Comparison of ENCODE assay signal across 1 cellular context in the genomic region with DNA sequence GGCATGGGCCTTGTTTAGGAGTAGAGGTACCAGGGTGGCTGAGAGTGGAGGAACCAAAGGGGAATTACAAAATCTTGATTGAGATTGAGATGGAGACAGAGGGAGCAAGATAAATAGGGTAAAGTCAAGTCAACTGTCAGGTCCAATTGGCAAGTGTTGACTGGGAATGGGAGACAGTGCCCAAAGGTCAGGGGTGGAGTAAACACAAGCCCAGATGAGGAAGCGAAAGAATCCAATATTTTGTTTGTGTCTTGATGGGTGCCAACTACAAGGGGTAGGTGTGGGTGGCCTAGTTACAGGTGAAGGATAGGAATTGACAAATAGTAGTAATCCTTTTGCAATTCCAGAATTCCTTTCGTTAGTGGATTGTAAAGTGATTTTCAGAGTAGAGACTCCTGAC.
TF ChIP-seq lines count a peak whose summit lies in the region.

No MANE protein-coding gene starts in this region.

TF ChIP-seq in HepG2, 621 proteins besides CTCF, POLR2A, EP300 and RAD21 (continued from another document):
- TF ChIP-seq TEAD3 (CRISPR knock-in tag; optimal IDR thresholded peaks at IDR 0.05; ENCODE audit: borderline replicate concordance) (peak; percentile 10), ZNF644 (CRISPR knock-in tag; IDR thresholded peaks at IDR 0.05; ENCODE audit: low read depth) (peak; percentile 97), FOXO1 (CRISPR knock-in tag; IDR thresholded peaks at IDR 0.05) (peak; percentile 41; the same call in 1 of the 2 replicates), TBX2 (CRISPR knock-in tag; IDR thresholded peaks at IDR 0.05; ENCODE audit: borderline replicate concordance) (peak; percentile 21; the same call in 1 of the 2 replicates), NR2F6 (IDR thresholded peaks at IDR 0.05) (peak; percentile 76), NR2F6 (CRISPR knock-in tag; IDR thresholded peaks at IDR 0.05) (peak; percentile 72), ONECUT2 (CRISPR knock-in tag; IDR thresholded peaks at IDR 0.05) (0 out of 2 replicates have a peak, but pooled peaks have one; percentile 23), HDAC2 (CRISPR knock-in tag; IDR thresholded peaks at IDR 0.05) (0 out of 2 replicates have a peak, but pooled peaks have one; percentile 18), MYNN (CRISPR knock-in tag; IDR thresholded peaks at IDR 0.05; ENCODE audit: low read depth) (no peak), ADNP (CRISPR knock-in tag; IDR thresholded peaks at IDR 0.05) (no peak), EHMT2 (IDR thresholded peaks at IDR 0.05; ENCODE audit: borderline replicate concordance, low read depth, low read length) (peak; percentile 67; the same call in 1 of the 2 replicates), TCF12 (IDR thresholded peaks at IDR 0.05) (no peak), TCF12 (CRISPR knock-in tag; IDR thresholded peaks at IDR 0.05) (no peak), FOXA3 (CRISPR knock-in tag; IDR thresholded peaks at IDR 0.05) (peak; percentile 61), ZNF24 (IDR thresholded peaks at IDR 0.05) (no peak)
- TF ChIP-seq, protein P1, sequence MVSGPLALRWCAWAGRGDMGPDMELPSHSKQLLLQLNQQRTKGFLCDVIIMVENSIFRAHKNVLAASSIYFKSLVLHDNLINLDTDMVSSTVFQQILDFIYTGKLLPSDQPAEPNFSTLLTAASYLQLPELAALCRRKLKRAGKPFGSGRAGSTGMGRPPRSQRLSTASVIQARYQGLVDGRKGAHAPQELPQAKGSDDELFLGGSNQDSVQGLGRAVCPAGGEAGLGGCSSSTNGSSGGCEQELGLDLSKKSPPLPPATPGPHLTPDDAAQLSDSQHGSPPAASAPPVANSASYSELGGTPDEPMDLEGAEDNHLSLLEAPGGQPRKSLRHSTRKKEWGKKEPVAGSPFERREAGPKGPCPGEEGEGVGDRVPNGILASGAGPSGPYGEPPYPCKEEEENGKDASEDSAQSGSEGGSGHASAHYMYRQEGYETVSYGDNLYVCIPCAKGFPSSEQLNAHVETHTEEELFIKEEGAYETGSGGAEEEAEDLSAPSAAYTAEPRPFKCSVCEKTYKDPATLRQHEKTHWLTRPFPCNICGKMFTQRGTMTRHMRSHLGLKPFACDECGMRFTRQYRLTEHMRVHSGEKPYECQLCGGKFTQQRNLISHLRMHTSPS (CRISPR knock-in tag; IDR thresholded peaks at IDR 0.05; ENCODE audit: low read depth): peak; percentile 54; the same call in 1 of the 2 replicates
- TF ChIP-seq, protein P2, sequence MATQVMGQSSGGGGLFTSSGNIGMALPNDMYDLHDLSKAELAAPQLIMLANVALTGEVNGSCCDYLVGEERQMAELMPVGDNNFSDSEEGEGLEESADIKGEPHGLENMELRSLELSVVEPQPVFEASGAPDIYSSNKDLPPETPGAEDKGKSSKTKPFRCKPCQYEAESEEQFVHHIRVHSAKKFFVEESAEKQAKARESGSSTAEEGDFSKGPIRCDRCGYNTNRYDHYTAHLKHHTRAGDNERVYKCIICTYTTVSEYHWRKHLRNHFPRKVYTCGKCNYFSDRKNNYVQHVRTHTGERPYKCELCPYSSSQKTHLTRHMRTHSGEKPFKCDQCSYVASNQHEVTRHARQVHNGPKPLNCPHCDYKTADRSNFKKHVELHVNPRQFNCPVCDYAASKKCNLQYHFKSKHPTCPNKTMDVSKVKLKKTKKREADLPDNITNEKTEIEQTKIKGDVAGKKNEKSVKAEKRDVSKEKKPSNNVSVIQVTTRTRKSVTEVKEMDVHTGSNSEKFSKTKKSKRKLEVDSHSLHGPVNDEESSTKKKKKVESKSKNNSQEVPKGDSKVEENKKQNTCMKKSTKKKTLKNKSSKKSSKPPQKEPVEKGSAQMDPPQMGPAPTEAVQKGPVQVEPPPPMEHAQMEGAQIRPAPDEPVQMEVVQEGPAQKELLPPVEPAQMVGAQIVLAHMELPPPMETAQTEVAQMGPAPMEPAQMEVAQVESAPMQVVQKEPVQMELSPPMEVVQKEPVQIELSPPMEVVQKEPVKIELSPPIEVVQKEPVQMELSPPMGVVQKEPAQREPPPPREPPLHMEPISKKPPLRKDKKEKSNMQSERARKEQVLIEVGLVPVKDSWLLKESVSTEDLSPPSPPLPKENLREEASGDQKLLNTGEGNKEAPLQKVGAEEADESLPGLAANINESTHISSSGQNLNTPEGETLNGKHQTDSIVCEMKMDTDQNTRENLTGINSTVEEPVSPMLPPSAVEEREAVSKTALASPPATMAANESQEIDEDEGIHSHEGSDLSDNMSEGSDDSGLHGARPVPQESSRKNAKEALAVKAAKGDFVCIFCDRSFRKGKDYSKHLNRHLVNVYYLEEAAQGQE (IDR thresholded peaks at IDR 0.05; ENCODE audit: borderline replicate concordance in 1 of 2, low read depth in 1 of 2, low read length in 2 of 2): no peak
- TF ChIP-seq, protein P3, sequence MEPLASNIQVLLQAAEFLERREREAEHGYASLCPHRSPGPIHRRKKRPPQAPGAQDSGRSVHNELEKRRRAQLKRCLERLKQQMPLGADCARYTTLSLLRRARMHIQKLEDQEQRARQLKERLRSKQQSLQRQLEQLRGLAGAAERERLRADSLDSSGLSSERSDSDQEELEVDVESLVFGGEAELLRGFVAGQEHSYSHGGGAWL (CRISPR knock-in tag; IDR thresholded peaks at IDR 0.05): no peak
- TF ChIP-seq, protein P4, sequence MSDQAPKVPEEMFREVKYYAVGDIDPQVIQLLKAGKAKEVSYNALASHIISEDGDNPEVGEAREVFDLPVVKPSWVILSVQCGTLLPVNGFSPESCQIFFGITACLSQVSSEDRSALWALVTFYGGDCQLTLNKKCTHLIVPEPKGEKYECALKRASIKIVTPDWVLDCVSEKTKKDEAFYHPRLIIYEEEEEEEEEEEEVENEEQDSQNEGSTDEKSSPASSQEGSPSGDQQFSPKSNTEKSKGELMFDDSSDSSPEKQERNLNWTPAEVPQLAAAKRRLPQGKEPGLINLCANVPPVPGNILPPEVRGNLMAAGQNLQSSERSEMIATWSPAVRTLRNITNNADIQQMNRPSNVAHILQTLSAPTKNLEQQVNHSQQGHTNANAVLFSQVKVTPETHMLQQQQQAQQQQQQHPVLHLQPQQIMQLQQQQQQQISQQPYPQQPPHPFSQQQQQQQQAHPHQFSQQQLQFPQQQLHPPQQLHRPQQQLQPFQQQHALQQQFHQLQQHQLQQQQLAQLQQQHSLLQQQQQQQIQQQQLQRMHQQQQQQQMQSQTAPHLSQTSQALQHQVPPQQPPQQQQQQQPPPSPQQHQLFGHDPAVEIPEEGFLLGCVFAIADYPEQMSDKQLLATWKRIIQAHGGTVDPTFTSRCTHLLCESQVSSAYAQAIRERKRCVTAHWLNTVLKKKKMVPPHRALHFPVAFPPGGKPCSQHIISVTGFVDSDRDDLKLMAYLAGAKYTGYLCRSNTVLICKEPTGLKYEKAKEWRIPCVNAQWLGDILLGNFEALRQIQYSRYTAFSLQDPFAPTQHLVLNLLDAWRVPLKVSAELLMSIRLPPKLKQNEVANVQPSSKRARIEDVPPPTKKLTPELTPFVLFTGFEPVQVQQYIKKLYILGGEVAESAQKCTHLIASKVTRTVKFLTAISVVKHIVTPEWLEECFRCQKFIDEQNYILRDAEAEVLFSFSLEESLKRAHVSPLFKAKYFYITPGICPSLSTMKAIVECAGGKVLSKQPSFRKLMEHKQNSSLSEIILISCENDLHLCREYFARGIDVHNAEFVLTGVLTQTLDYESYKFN (CRISPR knock-in tag; conservative IDR thresholded peaks at IDR 0.05): peak; percentile 52
- TF ChIP-seq, protein P5, sequence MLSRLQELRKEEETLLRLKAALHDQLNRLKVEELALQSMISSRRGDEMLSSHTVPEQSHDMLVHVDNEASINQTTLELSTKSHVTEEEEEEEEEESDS (CRISPR knock-in tag; IDR thresholded peaks at IDR 0.05; ENCODE audit: borderline replicate concordance): no peak
- TF ChIP-seq, protein P6, sequence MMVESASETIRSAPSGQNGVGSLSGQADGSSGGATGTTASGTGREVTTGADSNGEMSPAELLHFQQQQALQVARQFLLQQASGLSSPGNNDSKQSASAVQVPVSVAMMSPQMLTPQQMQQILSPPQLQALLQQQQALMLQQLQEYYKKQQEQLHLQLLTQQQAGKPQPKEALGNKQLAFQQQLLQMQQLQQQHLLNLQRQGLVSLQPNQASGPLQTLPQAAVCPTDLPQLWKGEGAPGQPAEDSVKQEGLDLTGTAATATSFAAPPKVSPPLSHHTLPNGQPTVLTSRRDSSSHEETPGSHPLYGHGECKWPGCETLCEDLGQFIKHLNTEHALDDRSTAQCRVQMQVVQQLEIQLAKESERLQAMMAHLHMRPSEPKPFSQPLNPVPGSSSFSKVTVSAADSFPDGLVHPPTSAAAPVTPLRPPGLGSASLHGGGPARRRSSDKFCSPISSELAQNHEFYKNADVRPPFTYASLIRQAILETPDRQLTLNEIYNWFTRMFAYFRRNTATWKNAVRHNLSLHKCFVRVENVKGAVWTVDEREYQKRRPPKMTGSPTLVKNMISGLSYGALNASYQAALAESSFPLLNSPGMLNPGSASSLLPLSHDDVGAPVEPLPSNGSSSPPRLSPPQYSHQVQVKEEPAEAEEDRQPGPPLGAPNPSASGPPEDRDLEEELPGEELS (CRISPR knock-in tag; IDR thresholded peaks at IDR 0.05): peak; percentile 67
- TF ChIP-seq, protein P7, sequence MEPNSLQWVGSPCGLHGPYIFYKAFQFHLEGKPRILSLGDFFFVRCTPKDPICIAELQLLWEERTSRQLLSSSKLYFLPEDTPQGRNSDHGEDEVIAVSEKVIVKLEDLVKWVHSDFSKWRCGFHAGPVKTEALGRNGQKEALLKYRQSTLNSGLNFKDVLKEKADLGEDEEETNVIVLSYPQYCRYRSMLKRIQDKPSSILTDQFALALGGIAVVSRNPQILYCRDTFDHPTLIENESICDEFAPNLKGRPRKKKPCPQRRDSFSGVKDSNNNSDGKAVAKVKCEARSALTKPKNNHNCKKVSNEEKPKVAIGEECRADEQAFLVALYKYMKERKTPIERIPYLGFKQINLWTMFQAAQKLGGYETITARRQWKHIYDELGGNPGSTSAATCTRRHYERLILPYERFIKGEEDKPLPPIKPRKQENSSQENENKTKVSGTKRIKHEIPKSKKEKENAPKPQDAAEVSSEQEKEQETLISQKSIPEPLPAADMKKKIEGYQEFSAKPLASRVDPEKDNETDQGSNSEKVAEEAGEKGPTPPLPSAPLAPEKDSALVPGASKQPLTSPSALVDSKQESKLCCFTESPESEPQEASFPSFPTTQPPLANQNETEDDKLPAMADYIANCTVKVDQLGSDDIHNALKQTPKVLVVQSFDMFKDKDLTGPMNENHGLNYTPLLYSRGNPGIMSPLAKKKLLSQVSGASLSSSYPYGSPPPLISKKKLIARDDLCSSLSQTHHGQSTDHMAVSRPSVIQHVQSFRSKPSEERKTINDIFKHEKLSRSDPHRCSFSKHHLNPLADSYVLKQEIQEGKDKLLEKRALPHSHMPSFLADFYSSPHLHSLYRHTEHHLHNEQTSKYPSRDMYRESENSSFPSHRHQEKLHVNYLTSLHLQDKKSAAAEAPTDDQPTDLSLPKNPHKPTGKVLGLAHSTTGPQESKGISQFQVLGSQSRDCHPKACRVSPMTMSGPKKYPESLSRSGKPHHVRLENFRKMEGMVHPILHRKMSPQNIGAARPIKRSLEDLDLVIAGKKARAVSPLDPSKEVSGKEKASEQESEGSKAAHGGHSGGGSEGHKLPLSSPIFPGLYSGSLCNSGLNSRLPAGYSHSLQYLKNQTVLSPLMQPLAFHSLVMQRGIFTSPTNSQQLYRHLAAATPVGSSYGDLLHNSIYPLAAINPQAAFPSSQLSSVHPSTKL (CRISPR knock-in tag; IDR thresholded peaks at IDR 0.05): peak; percentile 62
